In genomic region chr12:96311191-96311590, GRCh38 we compare ENCODE assay signal across 1 cellular context.
A peak's percentile ranks its signal among the peaks of the same experiment; 100 is the strongest.
TF ChIP-seq lines count a peak whose summit lies in the region.

No MANE protein-coding gene starts in this region.

TF ChIP-seq in HepG2, 621 proteins besides CTCF, POLR2A, EP300 and RAD21:
- no peak for TF ChIP-seq STAT6 (CRISPR knock-in tag; IDR thresholded peaks at IDR 0.05; ENCODE audit: borderline replicate concordance)
- TF ChIP-seq MAFK (conservative IDR thresholded peaks at IDR 0.05 in 1 of 2, IDR thresholded peaks at IDR 0.05 in 1 of 2; ENCODE audit: low read length in 2 of 2), result peak; percentile 32 to 73; a peak in 2 of 4 replicates
- TF ChIP-seq CEBPB (IDR thresholded peaks at IDR 0.05; ENCODE audit: borderline replicate concordance, low read depth, low read length), result no peak
- TF ChIP-seq ZNF232 (CRISPR knock-in tag; IDR thresholded peaks at IDR 0.05; ENCODE audit: borderline replicate concordance), result no peak
- no peak for TF ChIP-seq ZNF280B (CRISPR knock-in tag; IDR thresholded peaks at IDR 0.05; ENCODE audit: borderline replicate concordance)
- TF ChIP-seq ZNF281 (CRISPR knock-in tag; IDR thresholded peaks at IDR 0.05; ENCODE audit: borderline replicate concordance), result no peak
- peak; percentile 56 for TF ChIP-seq MAFF (IDR thresholded peaks at IDR 0.05; ENCODE audit: low read depth, low read length)
- TF ChIP-seq ARID2 (CRISPR knock-in tag; IDR thresholded peaks at IDR 0.05; ENCODE audit: borderline replicate concordance), result no peak
- no peak for TF ChIP-seq GZF1 (CRISPR knock-in tag; IDR thresholded peaks at IDR 0.05)
- TF ChIP-seq, protein P1, sequence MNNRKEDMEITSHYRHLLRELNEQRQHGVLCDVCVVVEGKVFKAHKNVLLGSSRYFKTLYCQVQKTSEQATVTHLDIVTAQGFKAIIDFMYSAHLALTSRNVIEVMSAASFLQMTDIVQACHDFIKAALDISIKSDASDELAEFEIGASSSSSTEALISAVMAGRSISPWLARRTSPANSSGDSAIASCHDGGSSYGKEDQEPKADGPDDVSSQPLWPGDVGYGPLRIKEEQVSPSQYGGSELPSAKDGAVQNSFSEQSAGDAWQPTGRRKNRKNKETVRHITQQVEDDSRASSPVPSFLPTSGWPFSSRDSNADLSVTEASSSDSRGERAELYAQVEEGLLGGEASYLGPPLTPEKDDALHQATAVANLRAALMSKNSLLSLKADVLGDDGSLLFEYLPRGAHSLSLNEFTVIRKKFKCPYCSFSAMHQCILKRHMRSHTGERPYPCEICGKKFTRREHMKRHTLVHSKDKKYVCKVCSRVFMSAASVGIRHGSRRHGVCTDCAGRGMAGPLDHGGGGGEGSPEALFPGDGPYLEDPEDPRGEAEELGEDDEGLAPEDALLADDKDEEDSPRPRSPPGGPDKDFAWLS (CRISPR knock-in tag; IDR thresholded peaks at IDR 0.05; ENCODE audit: borderline replicate concordance), result no peak
- TF ChIP-seq ZBTB8A (CRISPR knock-in tag; IDR thresholded peaks at IDR 0.05; ENCODE audit: borderline replicate concordance, low read depth), result no peak
- no peak for TF ChIP-seq BORCS8-MEF2B (CRISPR knock-in tag; IDR thresholded peaks at IDR 0.05)
- TF ChIP-seq ZNF441 (CRISPR knock-in tag; IDR thresholded peaks at IDR 0.05; ENCODE audit: borderline replicate concordance), result no peak
